39 cellular contexts compared by ENCODE assay signal in the genomic region with DNA sequence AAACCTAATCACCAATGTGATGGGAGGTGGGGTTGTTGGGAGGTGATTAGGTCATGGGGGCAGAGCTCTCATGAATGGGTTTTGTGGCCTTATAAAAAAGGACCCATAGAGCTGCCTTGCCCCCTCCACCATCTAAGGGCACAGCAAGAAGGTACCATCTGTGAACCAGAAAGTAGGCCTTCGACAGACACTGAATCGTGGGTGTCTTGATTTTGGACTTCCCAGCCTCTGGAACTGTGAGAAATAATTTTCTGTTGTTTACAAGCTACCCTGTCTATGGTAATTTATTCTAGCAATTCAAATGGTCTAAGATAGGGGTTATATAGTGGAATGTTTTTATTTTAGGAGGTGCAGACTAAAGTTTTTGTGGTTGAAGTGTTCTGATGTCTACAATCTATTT. TPM values are rescaled to one million over a fixed set of nuclear protein-coding genes. Genes with fewer than 3 reads are reported as not detected.
"Had no signal": no experiment of that assay in that cellular context is flagged by ENCODE, and none has a peak within 500 bp of the region (broad histone marks: within the 10 kb centered on the region; RNA-seq: fewer than 3 reads in every experiment).

No MANE protein-coding gene starts in this region.

- H3K4me3 ChIP-seq: MG63 had no signal

- H3K36me3 ChIP-seq: MG63 had no signal

- H3K9ac ChIP-seq: KMS-11 had no signal

- H3K27ac ChIP-seq: KMS-11 had no signal

- DNase-seq: Karpas-422, Kasumi-1, MG63, MM.1S, MV-4-11, NCI-H1048, NCI-H1092, NCI-H1092 treated with DMSO at 0.1 percent for 48 hours, NCI-H1105, NCI-H1105 treated with DMSO at 0.1 percent for 48 hours, NCI-H1417, NCI-H1417 treated with DMSO at 0.1 percent for 48 hours, NCI-H1436, NCI-H1436 treated with DMSO at 0.1 percent for 48 hours, NCI-H146, NCI-H1694, NCI-H1694 treated with DMSO at 0.1 percent for 48 hours, NCI-H187, NCI-H187 treated with DMSO at 0.1 percent for 48 hours, NCI-H1930, NCI-H2029, NCI-H2029 treated with DMSO at 0.1 percent for 48 hours, NCI-H2081, NCI-H2081 treated with DMSO at 0.1 percent for 48 hours, NCI-H2107, NCI-H2171, NCI-H2171 treated with DMSO at 0.1 percent for 48 hours, NCI-H2227 treated with DMSO at 0.1 percent for 48 hours, NCI-H226, NCI-H345, NCI-H446, NCI-H446 treated with DMSO at 0.1 percent for 48 hours, NCI-H510A, NCI-H510A treated with DMSO at 0.1 percent for 48 hours had no signal

- H3K27me3 ChIP-seq: MG63 had no signal

- H3K4me2 ChIP-seq: KMS-11 had no signal

- H3K9me3 ChIP-seq: MG63 had no signal

RNA-seq across cellular contexts. Expression of a gene that starts 7.9 kb away (rescaled TPM):
- total RNA-seq: LHCN-M2, M059J, MCF 10A, NCI-H460 had no signal
